In genomic region chr4:24794111-24794860, GRCh38 we compare ENCODE assay signal across 1 cellular context.
TF ChIP-seq lines count a peak whose summit lies in the region.

No MANE protein-coding gene starts in this region.

TF ChIP-seq in GM23338, 12 proteins besides CTCF, POLR2A, EP300 and RAD21 (continued from another document):
- TF ChIP-seq ZNF462 (CRISPR knock-in tag; IDR thresholded peaks at IDR 0.05): no peak
- TF ChIP-seq ZNF331 (CRISPR knock-in tag; IDR thresholded peaks at IDR 0.05; ENCODE audit: low read depth): no peak
- no peak for TF ChIP-seq STAT1 (IDR thresholded peaks at IDR 0.05; ENCODE audit: unreplicated experiment)
- TF ChIP-seq REST (IDR thresholded peaks at IDR 0.05; ENCODE audit: unreplicated experiment): no peak
- TF ChIP-seq POLR2AphosphoS5 (IDR thresholded peaks at IDR 0.05; ENCODE audit: low read depth): no peak
- no peak for TF ChIP-seq CREB1 (CRISPR knock-in tag; IDR thresholded peaks at IDR 0.05; ENCODE audit: low read depth)
- no peak for TF ChIP-seq EZH2phosphoT487 (IDR thresholded peaks at IDR 0.05; ENCODE audit: unreplicated experiment)
- no peak for TF ChIP-seq EZH2 (IDR thresholded peaks at IDR 0.05; ENCODE audit: low read depth, unreplicated experiment)
